ENCODE assay signal across 9 cellular contexts in the genomic region with DNA sequence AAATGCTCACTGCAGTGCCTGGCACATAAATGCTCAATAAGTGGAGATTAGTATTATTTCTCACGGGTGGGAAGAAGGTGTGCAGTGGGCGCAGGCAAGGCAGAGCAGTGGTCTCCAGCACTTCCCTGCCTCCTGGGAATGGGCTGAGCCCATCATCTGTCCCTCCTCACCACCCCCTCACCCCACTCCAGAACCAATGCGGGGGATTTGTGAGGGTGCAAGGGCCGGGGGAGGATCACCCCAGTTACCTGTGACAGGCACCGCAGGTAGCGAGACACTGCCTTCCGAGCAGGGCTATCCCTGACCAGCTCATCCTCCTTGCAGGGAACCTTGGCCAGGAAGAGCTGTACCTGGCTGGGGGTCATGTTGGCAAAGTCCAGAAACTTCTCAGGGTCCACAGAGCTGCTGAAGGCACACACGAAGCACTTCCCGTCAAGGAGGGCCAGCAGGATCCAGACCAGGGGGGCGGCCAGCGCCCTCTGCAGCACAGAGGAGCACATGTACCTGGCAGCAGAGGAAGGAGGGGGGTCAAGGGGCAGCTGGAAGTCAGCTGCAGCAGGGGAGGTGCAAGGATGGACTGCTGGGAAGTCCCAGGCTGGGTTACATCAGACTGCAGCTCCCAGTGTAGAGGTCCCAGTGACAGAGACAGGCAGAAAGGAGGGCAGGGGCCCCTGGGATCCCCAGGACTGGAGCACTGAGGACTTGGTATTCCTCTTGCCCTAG. TPM values are rescaled to one million over a fixed set of nuclear protein-coding genes. Genes with fewer than 3 reads are reported as not detected.
A peak's percentile ranks its signal among the peaks of the same experiment; 100 is the strongest.
DNase-seq lines count a peak whose midpoint lies in the region; ATAC-seq and TF ChIP-seq lines count a peak whose summit lies in the region.
"Had no signal": no experiment of that assay in that cellular context is flagged by ENCODE, and none has a peak within 500 bp of the region (broad histone marks: within the 10 kb centered on the region; RNA-seq: fewer than 3 reads in every experiment).

No MANE protein-coding gene starts in this region.

- H3K36me3 ChIP-seq in BE2C (no peaks in the 10 kb centered on the region), OCI-LY1 (ENCODE audit: insufficient read depth, low read length) (no peaks in the 10 kb centered on the region), colonic mucosa (no peaks in the 10 kb centered on the region)
- H3K36me3 ChIP-seq: ascending aorta had no signal

- no peaks in the 10 kb centered on the region for H3K9me2 ChIP-seq in OCI-LY1 (ENCODE audit: low read depth, low read length)

- H3F3A ChIP-seq in OCI-LY1 (ENCODE audit: insufficient read depth, low read length), result no peaks in the 10 kb centered on the region

- H3K27me3 ChIP-seq in BE2C (no peaks in the 10 kb centered on the region), OCI-LY1 (ENCODE audit: insufficient read depth, low read length) (no peaks in the 10 kb centered on the region), colonic mucosa (no peaks in the 10 kb centered on the region)
- H3K27me3 ChIP-seq: ascending aorta had no signal

- H3K9ac ChIP-seq in OCI-LY1 (ENCODE audit: low read length) (no peak overlapping the region), colonic mucosa (ENCODE audit: low read depth in 2 of 2, low read length in 2 of 2) (no peak overlapping the region)

- H3K4me1 ChIP-seq in BE2C (no peaks in the 10 kb centered on the region), OCI-LY1 (ENCODE audit: insufficient read depth, low read length, severe bottlenecking) (peaks cover 21% of the 10 kb centered on the region), colonic mucosa (no peaks in the 10 kb centered on the region)
- H3K4me1 ChIP-seq: ascending aorta had no signal

- no peak overlapping the region; the same call in 1 of the 2 replicates for H3K4me2 ChIP-seq in OCI-LY1 (ENCODE audit: low read length)

- H3K4me3 ChIP-seq in BE2C (ENCODE audit: low read depth, low read length), result no peak overlapping the region
- H3K4me3 ChIP-seq in OCI-LY1 (ENCODE audit: low read depth, low read length, poor library complexity, severe bottlenecking), result no peak overlapping the region
- no peak overlapping the region for H3K4me3 ChIP-seq in fibroblast of mammary gland (ENCODE audit: control insufficient read depth, low read depth, low read length)
- H3K4me3 ChIP-seq in colonic mucosa, result no peak overlapping the region
- H3K4me3 ChIP-seq: ascending aorta had no signal

- H3K79me2 ChIP-seq in OCI-LY1 (ENCODE audit: insufficient read depth, low read length), result no peaks in the 10 kb centered on the region

- H2AFZ ChIP-seq in OCI-LY1 (ENCODE audit: low read length), result no peak overlapping the region

- ATAC-seq in GM19438 (IDR thresholded peaks at IDR 0.05; ENCODE audit: low read depth, unreplicated experiment), result peak; percentile 48
- ATAC-seq in HG02571 (IDR thresholded peaks at IDR 0.05; ENCODE audit: unreplicated experiment), result no peak

- H3K9me3 ChIP-seq in BE2C (no peaks in the 10 kb centered on the region), OCI-LY1 (ENCODE audit: low read length) (no peaks in the 10 kb centered on the region), colonic mucosa (no peaks in the 10 kb centered on the region)
- H3K9me3 ChIP-seq: ascending aorta had no signal

- no peak for DNase-seq in BE2C
- DNase-seq in fibroblast of mammary gland (ENCODE audit: low read depth), result peak; percentile 36
- DNase-seq in colonic mucosa, result no peak
- no peak for DNase-seq in CD1c-positive myeloid dendritic cell (ENCODE audit: extremely low spot score)
- DNase-seq in LoVo (ENCODE audit: low spot score), result no peak

- intact Hi-C loops in colonic mucosa (cut with DNase I), result no loop called here

- no peak overlapping the region for H3K27ac ChIP-seq in OCI-LY1 (ENCODE audit: low read depth, low read length, poor library complexity, severe bottlenecking)
- no peak overlapping the region for H3K27ac ChIP-seq in colonic mucosa
- H3K27ac ChIP-seq: ascending aorta had no signal

- peak; percentile 32 for TF ChIP-seq CTCF in BE2C (IDR thresholded peaks at IDR 0.05; ENCODE audit: low read depth, low read length)
- TF ChIP-seq CTCF in OCI-LY1 (IDR thresholded peaks at IDR 0.05; ENCODE audit: low read length), result peak; percentile 68
- peak; percentile 31 for TF ChIP-seq CTCF in fibroblast of mammary gland (conservative IDR thresholded peaks at IDR 0.05; ENCODE audit: control insufficient read depth, insufficient read depth, low read depth, low read length)
- no peak for TF ChIP-seq CTCF in colonic mucosa (IDR thresholded peaks at IDR 0.05)

- no peaks in the 10 kb centered on the region for H4K20me1 ChIP-seq in OCI-LY1 (ENCODE audit: insufficient read depth, low read length)

RNA-seq across cellular contexts. Expression of a gene that starts 2.8 kb away (rescaled TPM):
- not detected for polyA plus RNA-seq in BE2C (2012; ENCODE audit: insufficient read depth, insufficient read length, low read depth)
- total RNA-seq in colonic mucosa, result not detected
- total RNA-seq: ascending aorta had no signal

RNA-seq across cellular contexts. Expression of a gene that starts 17.3 kb away (rescaled TPM):
- 10.0 TPM for polyA plus RNA-seq in BE2C (2012; ENCODE audit: insufficient read depth, insufficient read length, low read depth)
- total RNA-seq in colonic mucosa, result 10 to 100 TPM; 40.2 to 46.1 TPM
- total RNA-seq: ascending aorta had no signal

RNA-seq across cellular contexts. Expression of a gene that starts 17.5 kb away (rescaled TPM):
- polyA plus RNA-seq in BE2C (2012; ENCODE audit: insufficient read depth, insufficient read length, low read depth), result 0.19 TPM
- not detected for total RNA-seq in colonic mucosa
- total RNA-seq: ascending aorta had no signal

RNA-seq across cellular contexts. Expression of a gene that starts 24.0 kb away (rescaled TPM):
- polyA plus RNA-seq in BE2C (2012; ENCODE audit: insufficient read depth, insufficient read length, low read depth), result 57.6 TPM
- 1 to 10 TPM; 3.5 to 8.0 TPM for total RNA-seq in colonic mucosa
